30 cellular contexts compared by ENCODE assay signal in genomic region chr21:19853061-19853460, GRCh38.
"Had no signal": no experiment of that assay in that cellular context is flagged by ENCODE, and none has a peak within 500 bp of the region (broad histone marks: within the 10 kb centered on the region; RNA-seq: fewer than 3 reads in every experiment).

No MANE protein-coding gene starts in this region.

- H3K4me3 ChIP-seq: gastroesophageal sphincter, mucosa of descending colon, sigmoid colon, testis, transverse colon had no signal

- FAIRE-seq: astrocyte, endothelial cell of umbilical vein, small intestine, TTC549, urothelium cell line had no signal

- H3K4me1 ChIP-seq: gastroesophageal sphincter, sigmoid colon, testis, transverse colon had no signal

- H3K36me3 Mint-ChIP-seq: natural killer cell treated with Interleukin-12 subunit alpha and Interleukin-12 subunit beta and Interleukin-15 and Interleukin-18, amount 100 ng/mL, for 72 hours had no signal

- DNase-seq: activated CD4-positive, alpha-beta T cell treated with anti-CD3 and anti-CD28 coated beads for 4 hours; activated CD4-positive, alpha-beta T cell treated with anti-CD3 and anti-CD28 coated beads, Interleukin-2, amount 50 U/mL, for 48 hours; activated CD8-positive, alpha-beta memory T cell treated with anti-CD3 and anti-CD28 coated beads for 24 hours; activated gamma-delta T cell; activated naive CD4-positive, alpha-beta T cell treated with anti-CD3 and anti-CD28 coated beads, Interleukin-2, amount 50 U/mL, for 16 hours; amniotic stem cell; brain microvascular endothelial cell; caudate nucleus; head of caudate nucleus; hypothalamus; immature natural killer cell; sigmoid colon; small intestine; stimulated activated CD4-positive, alpha-beta T cell treated with anti-CD3 and anti-CD28 coated beads, Interleukin-1b, Interleukin-23, amount 100 ng/mL, for 48 hours; stimulated activated CD4-positive, alpha-beta T cell treated with anti-CD3 and anti-CD28 coated beads, Interleukin-4, amount 100 ng/mL, for 4 hours; stimulated activated CD8-positive, alpha-beta memory T cell treated with anti-CD3 and anti-CD28 coated beads, Interleukin-4, amount 100 ng/mL, for 48 hours; stimulated activated naive CD4-positive, alpha-beta T cell; T-helper 9 cell; testis; transverse colon had no signal

- H3K27ac Mint-ChIP-seq: immature natural killer cell; natural killer cell treated with Interleukin-12 subunit alpha and Interleukin-12 subunit beta and Interleukin-15 and Interleukin-18, amount 100 ng/mL, for 72 hours; T-helper 1 cell treated with Interleukin-12 subunit alpha and Interleukin-12 subunit beta and Interleukin-4 antibody, amounts not matched to agents 30 μg/mL and 1 μg/mL, for 36 hours had no signal

- H3K9me3 Mint-ChIP-seq: natural killer cell treated with Interleukin-12 subunit alpha and Interleukin-12 subunit beta and Interleukin-15 and Interleukin-18, amount 100 ng/mL, for 72 hours had no signal

- H3K27me3 Mint-ChIP-seq: natural killer cell treated with Interleukin-12 subunit alpha and Interleukin-12 subunit beta and Interleukin-15 and Interleukin-18, amount 100 ng/mL, for 72 hours had no signal

- H3K9me3 ChIP-seq: gastroesophageal sphincter, mucosa of descending colon, sigmoid colon, testis, transverse colon had no signal

- H3K4me3 Mint-ChIP-seq: immature natural killer cell; natural killer cell treated with Interleukin-12 subunit alpha and Interleukin-12 subunit beta and Interleukin-15 and Interleukin-18, amount 100 ng/mL, for 72 hours; T-helper 1 cell treated with Interleukin-12 subunit alpha and Interleukin-12 subunit beta and Interleukin-4 antibody, amounts not matched to agents 30 μg/mL and 1 μg/mL, for 36 hours had no signal

- H3K27me3 ChIP-seq: brain microvascular endothelial cell, gastroesophageal sphincter, sigmoid colon, testis, transverse colon had no signal

- ATAC-seq: gastroesophageal sphincter; left lobe of liver; mucosa of descending colon; natural killer cell treated with Interleukin-12 subunit alpha and Interleukin-12 subunit beta and Interleukin-15 and Interleukin-18, amount 100 ng/mL, for 72 hours had no signal

- H3K36me3 ChIP-seq: brain microvascular endothelial cell, gastroesophageal sphincter, sigmoid colon, transverse colon had no signal

- H3K27ac ChIP-seq: brain microvascular endothelial cell, gastroesophageal sphincter, sigmoid colon, testis, transverse colon, VCaP had no signal
